ENCODE assay signal across 1 cellular context in the genomic region with DNA sequence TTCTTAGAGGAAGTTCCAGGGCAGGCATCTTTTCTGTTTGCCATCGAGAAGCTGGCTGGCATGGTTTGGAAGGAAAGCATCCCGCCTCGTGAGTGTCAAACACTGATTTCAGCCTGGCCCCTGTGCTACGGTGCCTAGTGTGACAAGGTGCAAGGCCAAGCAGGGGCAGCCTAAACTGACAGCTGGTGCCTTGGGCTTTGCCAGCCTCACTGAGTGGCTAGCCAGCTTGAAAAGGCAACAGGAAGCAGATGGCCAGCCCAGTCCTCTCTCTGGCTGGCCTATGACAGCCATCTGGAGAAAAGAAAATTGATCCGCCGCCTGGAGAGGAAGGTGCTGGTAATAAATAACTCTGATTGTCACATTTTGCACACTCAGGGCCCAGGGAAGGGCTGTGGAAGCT.
TF ChIP-seq lines count a peak whose summit lies in the region.

No MANE protein-coding gene starts in this region.

TF ChIP-seq in HepG2, 621 proteins besides CTCF, POLR2A, EP300 and RAD21 (continued from another document):
- TF ChIP-seq, protein P1, sequence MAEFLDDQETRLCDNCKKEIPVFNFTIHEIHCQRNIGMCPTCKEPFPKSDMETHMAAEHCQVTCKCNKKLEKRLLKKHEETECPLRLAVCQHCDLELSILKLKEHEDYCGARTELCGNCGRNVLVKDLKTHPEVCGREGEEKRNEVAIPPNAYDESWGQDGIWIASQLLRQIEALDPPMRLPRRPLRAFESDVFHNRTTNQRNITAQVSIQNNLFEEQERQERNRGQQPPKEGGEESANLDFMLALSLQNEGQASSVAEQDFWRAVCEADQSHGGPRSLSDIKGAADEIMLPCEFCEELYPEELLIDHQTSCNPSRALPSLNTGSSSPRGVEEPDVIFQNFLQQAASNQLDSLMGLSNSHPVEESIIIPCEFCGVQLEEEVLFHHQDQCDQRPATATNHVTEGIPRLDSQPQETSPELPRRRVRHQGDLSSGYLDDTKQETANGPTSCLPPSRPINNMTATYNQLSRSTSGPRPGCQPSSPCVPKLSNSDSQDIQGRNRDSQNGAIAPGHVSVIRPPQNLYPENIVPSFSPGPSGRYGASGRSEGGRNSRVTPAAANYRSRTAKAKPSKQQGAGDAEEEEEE (CRISPR knock-in tag; IDR thresholded peaks at IDR 0.05; ENCODE audit: borderline replicate concordance) = no peak
- TF ChIP-seq ZNF562 (CRISPR knock-in tag; IDR thresholded peaks at IDR 0.05; ENCODE audit: borderline replicate concordance) (no peak), MEF2D (CRISPR knock-in tag; IDR thresholded peaks at IDR 0.05) (no peak), BCL3 (CRISPR knock-in tag; IDR thresholded peaks at IDR 0.05) (no peak), BRF2 (CRISPR knock-in tag; IDR thresholded peaks at IDR 0.05) (no peak), CBX2 (IDR thresholded peaks at IDR 0.05; ENCODE audit: low read depth, low read length) (no peak), CBX2 (CRISPR knock-in tag; IDR thresholded peaks at IDR 0.05; ENCODE audit: low read depth) (no peak), ZNF142 (CRISPR knock-in tag; IDR thresholded peaks at IDR 0.05) (no peak), IKZF5 (CRISPR knock-in tag; IDR thresholded peaks at IDR 0.05) (no peak), ZFP82 (CRISPR knock-in tag; IDR thresholded peaks at IDR 0.05; ENCODE audit: borderline replicate concordance) (no peak), ZNF616 (CRISPR knock-in tag; IDR thresholded peaks at IDR 0.05; ENCODE audit: low read depth) (no peak)
TF ChIP-seq in HepG2: peak in this region for 0.
